Comparison of ENCODE assay signal across 11 cellular contexts in genomic region chr1:5943373-5944068, GRCh38.
"Had no signal": no experiment of that assay in that cellular context is flagged by ENCODE, and none has a peak within 500 bp of the region (broad histone marks: within the 10 kb centered on the region; RNA-seq: fewer than 3 reads in every experiment).

No MANE protein-coding gene starts in this region.

- H3K27ac Mint-ChIP-seq: activated CD4-positive, alpha-beta T cell treated with anti-CD3 and anti-CD28 coated beads for 36 hours; activated naive CD8-positive, alpha-beta T cell; memory B cell; natural killer cell treated with Interleukin-12 subunit alpha and Interleukin-12 subunit beta and Interleukin-15 and Interleukin-18, amount 100 ng/mL, for 72 hours had no signal

- H3K4me3 Mint-ChIP-seq: activated CD4-positive, alpha-beta T cell treated with anti-CD3 and anti-CD28 coated beads for 36 hours; activated naive CD8-positive, alpha-beta T cell; activated T-cell treated with anti-CD3 and anti-CD28 coated beads, Interleukin-2, amount 50 U/mL, for 4 hours; memory B cell; natural killer cell treated with Interleukin-12 subunit alpha and Interleukin-12 subunit beta and Interleukin-15 and Interleukin-18, amount 100 ng/mL, for 72 hours had no signal

- H3K4me1 Mint-ChIP-seq: activated CD4-positive, alpha-beta T cell treated with anti-CD3 and anti-CD28 coated beads for 36 hours; memory B cell had no signal

- H3K27me3 ChIP-seq: breast epithelium, heart left ventricle, tibial artery had no signal

- H3K36me3 Mint-ChIP-seq: natural killer cell treated with Interleukin-12 subunit alpha and Interleukin-12 subunit beta and Interleukin-15 and Interleukin-18, amount 100 ng/mL, for 72 hours had no signal

- H3K9me3 ChIP-seq: breast epithelium, heart left ventricle, tibial artery had no signal

- H3K4me1 ChIP-seq: breast epithelium had no signal

- H3K9me3 Mint-ChIP-seq: activated T-cell treated with anti-CD3 and anti-CD28 coated beads, Interleukin-2, amount 50 U/mL, for 4 hours; memory B cell; natural killer cell treated with Interleukin-12 subunit alpha and Interleukin-12 subunit beta and Interleukin-15 and Interleukin-18, amount 100 ng/mL, for 72 hours had no signal

- H3K4me3 ChIP-seq: breast epithelium, heart left ventricle, tibial artery had no signal

- H3K27me3 Mint-ChIP-seq: activated CD4-positive, alpha-beta T cell treated with anti-CD3 and anti-CD28 coated beads for 36 hours; activated naive CD8-positive, alpha-beta T cell; memory B cell; natural killer cell treated with Interleukin-12 subunit alpha and Interleukin-12 subunit beta and Interleukin-15 and Interleukin-18, amount 100 ng/mL, for 72 hours had no signal

- H3K36me3 ChIP-seq: breast epithelium had no signal

- ATAC-seq: activated CD4-positive, alpha-beta T cell treated with anti-CD3 and anti-CD28 coated beads for 36 hours; activated T-cell treated with anti-CD3 and anti-CD28 coated beads, Interleukin-2, amount 50 U/mL, for 4 hours; natural killer cell treated with Interleukin-12 subunit alpha and Interleukin-12 subunit beta and Interleukin-15 and Interleukin-18, amount 100 ng/mL, for 72 hours had no signal

- H3K27ac ChIP-seq: breast epithelium, heart left ventricle, tibial artery had no signal

- DNase-seq: activated CD4-positive, alpha-beta T cell treated with anti-CD3 and anti-CD28 coated beads for 36 hours; activated gamma-delta T cell; activated T-cell treated with anti-CD3 and anti-CD28 coated beads, Interleukin-2, amount 50 U/mL, for 4 hours; heart left ventricle; stimulated activated CD4-positive, alpha-beta T cell treated with anti-CD3 and anti-CD28 coated beads, Interleukin-4, amount 100 ng/mL, for 24 hours; T-helper 9 cell had no signal
